14 cellular contexts compared by ENCODE assay signal in genomic region chr15:68258684-68259083, GRCh38. TPM values are rescaled to one million over a fixed set of nuclear protein-coding genes. Genes with fewer than 3 reads are reported as not detected.
DNase-seq lines count a peak whose midpoint lies in the region; ATAC-seq, FAIRE-seq and TF ChIP-seq lines count a peak whose summit lies in the region.
"Had no signal": no experiment of that assay in that cellular context is flagged by ENCODE, and none has a peak within 500 bp of the region (broad histone marks: within the 10 kb centered on the region; RNA-seq: fewer than 3 reads in every experiment).

No MANE protein-coding gene starts in this region.

- H3K36me3 ChIP-seq in keratinocyte (ENCODE audit: control insufficient read depth in 2 of 2, extremely low read depth in 1 of 2, insufficient read depth in 2 of 2, low read length in 2 of 2) = no peaks in the 10 kb centered on the region
- H3K36me3 ChIP-seq: left lung, thoracic aorta had no signal

- peaks cover 6% of the 10 kb centered on the region for H3K27me3 Mint-ChIP-seq in activated T-cell treated with anti-CD3 and anti-CD28 coated beads, Interleukin-2, amount 50 U/mL, for 24 hours

- H3K4me1 Mint-ChIP-seq in activated T-cell treated with anti-CD3 and anti-CD28 coated beads, Interleukin-2, amount 50 U/mL, for 24 hours (ENCODE audit: low read depth) = peaks cover 13% of the 10 kb centered on the region

- FAIRE-seq in keratinocyte (lab: Jason Lieb, UNC) = peak; percentile 88

- no peaks in the 10 kb centered on the region for H3K79me2 ChIP-seq in keratinocyte (ENCODE audit: control insufficient read depth, insufficient read depth, low read length)

- H3K4me1 ChIP-seq in keratinocyte (ENCODE audit: control insufficient read depth, extremely low read depth, insufficient read depth, low read length) = peaks cover 28% of the 10 kb centered on the region

- no peaks in the 10 kb centered on the region for H3K9me3 ChIP-seq in keratinocyte (ENCODE audit: control insufficient read depth, low read depth, low read length)
- H3K9me3 ChIP-seq: left lung, thoracic aorta had no signal

- H3K4me2 ChIP-seq in keratinocyte (ENCODE audit: control insufficient read depth, extremely low read depth, insufficient read depth, low read depth, low read length) = no peak overlapping the region

- dilution Hi-C loops in keratinocyte (cut with MboI; ENCODE audit: extremely low pct_ligation_motif_present, low sequenced_read_pairs) = no loop called here

- no peaks in the 10 kb centered on the region for H3K36me3 Mint-ChIP-seq in activated T-cell treated with anti-CD3 and anti-CD28 coated beads, Interleukin-2, amount 50 U/mL, for 24 hours (ENCODE audit: low read depth)

- H3K27me3 ChIP-seq in keratinocyte (ENCODE audit: control insufficient read depth, extremely low read depth, insufficient read depth, low read length) = no peaks in the 10 kb centered on the region

- DNase-seq in activated T-cell treated with anti-CD3 and anti-CD28 coated beads, Interleukin-2, amount 50 U/mL, for 24 hours = peak; percentile 32
- DNase-seq in activated T-cell treated with anti-CD3 and anti-CD28 coated beads for 4 hours (no peak), keratinocyte (ENCODE audit: low read depth, low spot score) (no peak), substantia nigra (lab: John Stamatoyannopoulos, UW) (no peak), NCI-H2227 treated with DMSO at 0.1 percent for 48 hours (lab: John Stamatoyannopoulos, UW) (no peak), NCI-H1105 treated with DMSO at 0.1 percent for 48 hours (lab: John Stamatoyannopoulos, UW) (no peak)
- peak; percentile 7 to 9 for DNase-seq in activated CD4-positive, alpha-beta T cell treated with anti-CD3 and anti-CD28 coated beads, Interleukin-2, amount 50 U/mL, for 4 hours
- DNase-seq: left lung, NCI-H524 treated with DMSO at 0.1 percent for 48 hours, occipital lobe, SHP77 had no signal

- H3K27ac Mint-ChIP-seq in activated T-cell treated with anti-CD3 and anti-CD28 coated beads, Interleukin-2, amount 50 U/mL, for 24 hours = no peak overlapping the region
- H3K27ac Mint-ChIP-seq: dendritic cell treated with granulocyte-macrophage colony-stimulating factor and Interleukin-4, amounts not matched to agents 40 ng/mL and 50 ng/mL, for 4 days had no signal

- no peak overlapping the region for H3K4me3 Mint-ChIP-seq in activated T-cell treated with anti-CD3 and anti-CD28 coated beads, Interleukin-2, amount 50 U/mL, for 24 hours
- H3K4me3 Mint-ChIP-seq: dendritic cell treated with granulocyte-macrophage colony-stimulating factor and Interleukin-4, amounts not matched to agents 40 ng/mL and 50 ng/mL, for 4 days had no signal

- no peak for TF ChIP-seq CTCF in keratinocyte (optimal IDR thresholded peaks at IDR 0.05 in 1 of 3, IDR thresholded peaks at IDR 0.05 in 1 of 3, conservative IDR thresholded peaks at IDR 0.05 in 1 of 3; ENCODE audit: extremely low read depth in 1 of 3, insufficient read depth in 2 of 3, low read length in 3 of 3)

- no peaks in the 10 kb centered on the region for H3K9me1 ChIP-seq in keratinocyte (ENCODE audit: control insufficient read depth, extremely low read depth, insufficient read depth, low read length)

- H2AFZ ChIP-seq in keratinocyte (ENCODE audit: control insufficient read depth, low read length) = peak overlapping the region; percentile 3

- no peak overlapping the region for H3K9ac ChIP-seq in keratinocyte (ENCODE audit: control insufficient read depth, extremely low read depth, insufficient read depth, low read length)

- H3K9me3 Mint-ChIP-seq in activated T-cell treated with anti-CD3 and anti-CD28 coated beads, Interleukin-2, amount 50 U/mL, for 24 hours = no peaks in the 10 kb centered on the region
- H3K9me3 Mint-ChIP-seq: dendritic cell treated with granulocyte-macrophage colony-stimulating factor and Interleukin-4, amounts not matched to agents 40 ng/mL and 50 ng/mL, for 4 days had no signal

- H3K27ac ChIP-seq in keratinocyte (ENCODE audit: control insufficient read depth, insufficient read depth, low read length) (peak overlapping the region; percentile 1), substantia nigra (ENCODE audit: low read depth, low read length, poor library complexity, severe bottlenecking) (peak overlapping the region; percentile 14)
- H3K27ac ChIP-seq: left lung, thoracic aorta had no signal

- no peak overlapping the region for H3K4me3 ChIP-seq in keratinocyte (ENCODE audit: control insufficient read depth in 2 of 3, extremely low read depth in 1 of 3, insufficient read depth in 2 of 3, low read depth in 1 of 3, low read length in 3 of 3)
- H3K4me3 ChIP-seq: left lung, thoracic aorta had no signal

- no peaks in the 10 kb centered on the region for H4K20me1 ChIP-seq in keratinocyte (ENCODE audit: control insufficient read depth, extremely low read depth, insufficient read depth, low read length)

- ATAC-seq in HG02610 (IDR thresholded peaks at IDR 0.05; ENCODE audit: unreplicated experiment) = no peak
- ATAC-seq: left lung had no signal

RNA-seq across cellular contexts. Expression of gene FEM1B, which starts 18.9 kb away (rescaled TPM):
- 52.5 to 153 TPM (median 92.6 TPM) in 3 replicates for polyA plus RNA-seq in keratinocyte
- 36.9 TPM for polyA plus RNA-seq in keratinocyte (2011; ENCODE audit: low read depth)
- polyA plus RNA-seq in keratinocyte (2011; cell fraction: cytosol; rRNA removed) = 32.6 and 67.4 TPM in 2 replicates
- 73.6 and 78.6 TPM in 2 replicates for polyA plus RNA-seq in keratinocyte (2011; cell fraction: nucleus; rRNA removed)
- 29.3 and 55.3 TPM in 2 replicates for polyA plus RNA-seq in keratinocyte (2012; ENCODE audit: low replicate concordance)
- polyA minus RNA-seq in keratinocyte = 141 to 498 TPM (median 410 TPM) in 3 replicates
- 115 TPM for polyA minus RNA-seq in keratinocyte (2011; cell fraction: cytosol; rRNA and poly(A)+ RNA removed)
- polyA minus RNA-seq in keratinocyte (2011; cell fraction: nucleus; rRNA and poly(A)+ RNA removed) = 108 and 265 TPM in 2 replicates

RNA-seq across cellular contexts. Expression of gene CLN6, which starts 29.2 kb away (rescaled TPM):
- polyA plus RNA-seq in keratinocyte = 26.7 to 36.3 TPM (median 33.0 TPM) in 3 replicates
- 2.1 TPM for polyA plus RNA-seq in keratinocyte (2011; ENCODE audit: low read depth)
- 24.3 and 28.5 TPM in 2 replicates for polyA plus RNA-seq in keratinocyte (2011; cell fraction: cytosol; rRNA removed)
- polyA plus RNA-seq in keratinocyte (2011; cell fraction: nucleus; rRNA removed) = 32.5 and 39.6 TPM in 2 replicates
- 9.9 and 25.7 TPM in 2 replicates for polyA plus RNA-seq in keratinocyte (2012; ENCODE audit: low replicate concordance)
- polyA minus RNA-seq in keratinocyte = 71.0 to 78.4 TPM (median 78.2 TPM) in 3 replicates
- 29.2 TPM for polyA minus RNA-seq in keratinocyte (2011; cell fraction: cytosol; rRNA and poly(A)+ RNA removed)
- 20.3 and 20.9 TPM in 2 replicates for polyA minus RNA-seq in keratinocyte (2011; cell fraction: nucleus; rRNA and poly(A)+ RNA removed)

RNA-seq across cellular contexts. Expression of gene CALML4, which starts 53.6 kb away (rescaled TPM):
- 3.0 to 7.0 TPM (median 3.3 TPM) in 3 replicates for polyA plus RNA-seq in keratinocyte
- 5.4 TPM for polyA plus RNA-seq in keratinocyte (2011; ENCODE audit: low read depth)
- 2.7 and 2.8 TPM in 2 replicates for polyA plus RNA-seq in keratinocyte (2011; cell fraction: cytosol; rRNA removed)
- polyA plus RNA-seq in keratinocyte (2011; cell fraction: nucleus; rRNA removed) = 8.1 and 11.7 TPM in 2 replicates
- polyA plus RNA-seq in keratinocyte (2012; ENCODE audit: low replicate concordance) = 5.1 and 5.4 TPM in 2 replicates
- 0.53 to 3.1 TPM (median 1.2 TPM) in 3 replicates for polyA minus RNA-seq in keratinocyte
- not detected for polyA minus RNA-seq in keratinocyte (2011; cell fraction: cytosol; rRNA and poly(A)+ RNA removed)
- polyA minus RNA-seq in keratinocyte (2011; cell fraction: nucleus; rRNA and poly(A)+ RNA removed) = 1.7 and 2.6 TPM in 2 replicates

Comparison
In these comparisons a context has a peak if more than half of its experiments do, and no peak if none do; other contexts are left out.
1. DNase-seq: peak in activated T-cell treated with anti-CD3 and anti-CD28 coated beads, Interleukin-2, amount 50 U/mL, for 24 hours (single experiment) and activated CD4-positive, alpha-beta T cell treated with anti-CD3 and anti-CD28 coated beads, Interleukin-2, amount 50 U/mL, for 4 hours (2 of 2); none in activated T-cell treated with anti-CD3 and anti-CD28 coated beads for 4 hours (single experiment), keratinocyte (single experiment), substantia nigra (0 of 49), NCI-H2227 treated with DMSO at 0.1 percent for 48 hours (single experiment) and NCI-H1105 treated with DMSO at 0.1 percent for 48 hours (single experiment).